8 cellular contexts compared by ENCODE assay signal in genomic region chr7:44885394-44886317, GRCh38. TPM values are rescaled to one million over a fixed set of nuclear protein-coding genes. Genes with fewer than 3 reads are reported as not detected.
A peak's percentile ranks its signal among the peaks of the same experiment; 100 is the strongest.
DNase-seq lines count a peak whose midpoint lies in the region; TF ChIP-seq lines count a peak whose summit lies in the region.

Gene PURB (minus strand): TSS chr7:44885530. CDS start chr7:44885348, 182 bp downstream.

- H3K79me2 ChIP-seq in MM.1S (ENCODE audit: low read length), result peaks cover 44% of the 10 kb centered on the region

- in situ Hi-C loops in G401 (cut with HindIII; ENCODE audit: low sequenced_read_pairs), result no loop called here

- H3K4me1 ChIP-seq in MM.1S (ENCODE audit: low read length), result peaks cover 38% of the 10 kb centered on the region

- H2AFZ ChIP-seq in MM.1S (ENCODE audit: low read length), result peak within 1 kb of the TSS; percentile 74

- H3K9me3 ChIP-seq in MM.1S (replicated peaks; ENCODE audit: insufficient read depth, low read length), result no peaks in the 10 kb centered on the region

- H3K36me3 ChIP-seq in MM.1S (replicated peaks; ENCODE audit: insufficient read depth, low read length), result 0 out of 2 replicates have a peak, but pooled peaks cover 9% of the 10 kb centered on the region

- DNase-seq in G401 (ENCODE audit: low spot score) (peak; percentile 88), HCEC 1CT (peak; percentile 98), MM.1S (peak; percentile 97), SHP77 treated with DMSO at 0.1 percent for 48 hours (lab: John Stamatoyannopoulos, UW) (peak; percentile 89), fibroblast of the conjunctiva (ENCODE audit: low read depth) (peak; percentile 93), nephron progenitor cell (peak; percentile 96)
- DNase-seq in activated effector memory CD4-positive, alpha-beta T cell treated with anti-CD3 and anti-CD28 coated beads, Interleukin-2, amount 50 U/mL, for 16 hours, result peak; percentile 99

- H3K27me3 ChIP-seq in MM.1S (replicated peaks; ENCODE audit: insufficient read depth, low read length), result no peaks in the 10 kb centered on the region

- H3K4me3 Mint-ChIP-seq in nephron progenitor cell, result peak within 1 kb of the TSS; percentile 98
- H3K4me3 Mint-ChIP-seq in stimulated activated naive CD8-positive, alpha-beta T cell treated with anti-CD3 and anti-CD28 coated beads, Interleukin-15, Interleukin-2, amounts not matched to agents 100 ng/mL and 50 ng/mL, for 24 hours, result peak within 1 kb of the TSS; percentile 97

- H3K9me2 ChIP-seq in MM.1S (replicated peaks; ENCODE audit: insufficient read depth, low read length), result no peaks in the 10 kb centered on the region

- peaks cover 17% of the 10 kb centered on the region for H3K27me3 Mint-ChIP-seq in nephron progenitor cell (ENCODE audit: low read depth, poor library complexity)
- no peaks in the 10 kb centered on the region for H3K27me3 Mint-ChIP-seq in stimulated activated naive CD8-positive, alpha-beta T cell treated with anti-CD3 and anti-CD28 coated beads, Interleukin-15, Interleukin-2, amounts not matched to agents 100 ng/mL and 50 ng/mL, for 24 hours

- peaks cover 23% of the 10 kb centered on the region for H3K36me3 Mint-ChIP-seq in nephron progenitor cell (ENCODE audit: low read depth)
- H3K36me3 Mint-ChIP-seq in stimulated activated naive CD8-positive, alpha-beta T cell treated with anti-CD3 and anti-CD28 coated beads, Interleukin-15, Interleukin-2, amounts not matched to agents 100 ng/mL and 50 ng/mL, for 24 hours (ENCODE audit: low read depth), result peaks cover 44% of the 10 kb centered on the region

- peaks cover 20% of the 10 kb centered on the region for H3F3A ChIP-seq in MM.1S (ENCODE audit: insufficient read depth, low read length)

- H3K4me3 ChIP-seq in MM.1S (ENCODE audit: low read length), result peak within 1 kb of the TSS; percentile 83

- 0 out of 2 replicates have a peak, but pooled peaks cover 4% of the 10 kb centered on the region for H4K20me1 ChIP-seq in MM.1S (ENCODE audit: insufficient read depth, low read length)

- peaks cover 46% of the 10 kb centered on the region for H3K4me1 Mint-ChIP-seq in nephron progenitor cell
- peaks cover 60% of the 10 kb centered on the region for H3K4me1 Mint-ChIP-seq in stimulated activated naive CD8-positive, alpha-beta T cell treated with anti-CD3 and anti-CD28 coated beads, Interleukin-15, Interleukin-2, amounts not matched to agents 100 ng/mL and 50 ng/mL, for 24 hours (ENCODE audit: low read depth)

- peak within 1 kb of the TSS; percentile 97 for H3K27ac ChIP-seq in MM.1S (ENCODE audit: low read length)

- peak within 1 kb of the TSS; percentile 98 for H3K4me2 ChIP-seq in MM.1S (ENCODE audit: low read depth, low read length)

- H3K9me3 Mint-ChIP-seq in nephron progenitor cell, result no peaks in the 10 kb centered on the region
- H3K9me3 Mint-ChIP-seq in stimulated activated naive CD8-positive, alpha-beta T cell treated with anti-CD3 and anti-CD28 coated beads, Interleukin-15, Interleukin-2, amounts not matched to agents 100 ng/mL and 50 ng/mL, for 24 hours, result no peaks in the 10 kb centered on the region

- TF ChIP-seq CTCF in MM.1S (IDR thresholded peaks at IDR 0.05; ENCODE audit: low read length) (no peak), nephron progenitor cell (IDR thresholded peaks at IDR 0.05) (no peak)

- H3K9ac ChIP-seq in MM.1S (ENCODE audit: low read length), result peak within 1 kb of the TSS; percentile 89

- peak within 1 kb of the TSS; percentile 100 for H3K27ac Mint-ChIP-seq in nephron progenitor cell
- peak within 1 kb of the TSS; percentile 99 for H3K27ac Mint-ChIP-seq in stimulated activated naive CD8-positive, alpha-beta T cell treated with anti-CD3 and anti-CD28 coated beads, Interleukin-15, Interleukin-2, amounts not matched to agents 100 ng/mL and 50 ng/mL, for 24 hours

RNA-seq across cellular contexts. Expression of gene PURB, which starts in this region (rescaled TPM):
- 11.1 and 13.1 TPM in 2 replicates for total RNA-seq in G401 (2014; rRNA removed; shearing (Covaris generic))

Comparison
In these comparisons a context has a peak if more than half of its experiments do, and no peak if none do; other contexts are left out.
1. Peak in every context shown above with its lines: DNase-seq, H3K4me3 ChIP-seq and H3K27ac ChIP-seq.